8 cellular contexts compared by ENCODE assay signal in genomic region chr15:74136584-74137543, GRCh38. TPM values are rescaled to one million over a fixed set of nuclear protein-coding genes. Genes with fewer than 3 reads are reported as not detected.
DNase-seq lines count a peak whose midpoint lies in the region; ATAC-seq, FAIRE-seq and TF ChIP-seq lines count a peak whose summit lies in the region.
"Had no signal": no experiment of that assay in that cellular context is flagged by ENCODE, and none has a peak within 500 bp of the region (broad histone marks: within the 10 kb centered on the region; RNA-seq: fewer than 3 reads in every experiment).

No MANE protein-coding gene starts in this region.

- H3K27ac ChIP-seq in spleen: peak overlapping the region in 5 of 8 donors; percentile 73 to 81 (median 77)

- peaks cover 8 to 58% (median 39%) of the 10 kb centered on the region in 6 donors for H3K4me1 ChIP-seq in spleen

- peak; percentile 18 for FAIRE-seq in GM18507 (lab: Jason Lieb, UNC)
- FAIRE-seq: TTC549 had no signal

- DNase-seq in GM18507 (ENCODE audit: extremely low spot score, insufficient read length, low read depth) (no peak), left ventricle myocardium superior (peak; percentile 45), spleen (peak; percentile 74), activated gamma-delta T cell (lab: John Stamatoyannopoulos, UW) (no peak)

- ATAC-seq in SK-N-SH treated with all-trans-retinoic acid at 6 μM for 48 hours (peak; percentile 2; the same call in 2 of the 3 replicates), left ventricle myocardium superior (peak; percentile 23), GM19023 (IDR thresholded peaks at IDR 0.05; ENCODE audit: unreplicated experiment) (no peak)
- no peak for ATAC-seq in activated CD4-positive, CD25-positive, alpha-beta regulatory T cell treated with anti-CD3 and anti-CD28 coated beads, Interleukin-2, amount 50 U/mL, for 24 hours

- H3K4me3 ChIP-seq in spleen: peak overlapping the region; percentile 7 to 67 (median 32)

- H3K27me3 ChIP-seq in spleen (replicated peaks in 1 of 7): peaks cover 4 to 74% (median 59%) of the 10 kb centered on the region in 7 donors

- TF ChIP-seq POLR2A in spleen (IDR thresholded peaks at IDR 0.05): no peak

- WGBS in spleen, 5 donors: 7 to 10% (median 8%) methylated on average over 33 to 40 of the region's 40 CpGs

- H3K9me3 ChIP-seq in spleen: peaks cover 0 to 16% (median 0%) of the 10 kb centered on the region in 8 donors

- no peak for TF ChIP-seq CTCF in spleen (IDR thresholded peaks at IDR 0.05 in 8 of 11, conservative IDR thresholded peaks at IDR 0.05 in 3 of 11)

- H3K36me3 ChIP-seq in spleen: no peaks in the 10 kb centered on the region

- intact Hi-C loops in left ventricle myocardium superior (cut with micrococcal nuclease): no loop called here
- intact Hi-C loops in spleen (cut with DNase I; ENCODE audit: low total_unique reads): no loop called here

TF ChIP-seq in SK-N-SH treated with all-trans-retinoic acid at 6 μM for 48 hours, 23 proteins besides CTCF, POLR2A, EP300 and RAD21:
- TF ChIP-seq CSRNP3 (CRISPR knock-in tag; IDR thresholded peaks at IDR 0.05): no peak
- no peak for TF ChIP-seq ZFP30 (CRISPR knock-in tag; IDR thresholded peaks at IDR 0.05)
- TF ChIP-seq ISL1 (CRISPR knock-in tag; IDR thresholded peaks at IDR 0.05): no peak
- TF ChIP-seq ARNTL (CRISPR knock-in tag; IDR thresholded peaks at IDR 0.05; ENCODE audit: borderline replicate concordance, low read depth): no peak
- TF ChIP-seq PATZ1 (CRISPR knock-in tag; IDR thresholded peaks at IDR 0.05; ENCODE audit: borderline replicate concordance): no peak
- TF ChIP-seq ZNF565 (CRISPR knock-in tag; conservative IDR thresholded peaks at IDR 0.05; ENCODE audit: low read depth): no peak
- TF ChIP-seq ZNF70 (CRISPR knock-in tag; IDR thresholded peaks at IDR 0.05): no peak
- TF ChIP-seq ESRRG (CRISPR knock-in tag; IDR thresholded peaks at IDR 0.05): no peak
- no peak for TF ChIP-seq PPARA (CRISPR knock-in tag; IDR thresholded peaks at IDR 0.05; ENCODE audit: borderline replicate concordance)
TF ChIP-seq in SK-N-SH treated with all-trans-retinoic acid at 6 μM for 48 hours: peak in this region for 0.

RNA-seq across cellular contexts. Expression of gene ISLR2, which starts 6.5 kb away (rescaled TPM):
- total RNA-seq in left ventricle myocardium superior: 2.2 TPM
- 1 to 10 TPM in 5 of 7 donors, under 1 TPM in 2; 0.51 to 3.0 (median 1.7) TPM for total RNA-seq in spleen
- polyA plus RNA-seq in spleen: 1 to 10 TPM in 1 of 3 donors, under 1 TPM in 2; 0.20 to 1.3 (median 0.27) TPM

RNA-seq across cellular contexts. Expression of gene ISLR, which starts 36.6 kb away (rescaled TPM):
- total RNA-seq in left ventricle myocardium superior: 11.1 TPM
- total RNA-seq in spleen: 10 to 100 TPM; 13.4 to 69.4 (median 34.2) TPM
- 10 to 100 TPM; 14.4 to 24.2 (median 21.4) TPM for polyA plus RNA-seq in spleen

RNA-seq across cellular contexts. Expression of gene GOLGA6A, which starts 54.5 kb away (rescaled TPM):
- total RNA-seq in left ventricle myocardium superior (not detected), spleen (under 1 TPM in 2 of 7 donors, not detected in 5; 0.35 to 0.61 TPM)
- under 1 TPM in 1 of 3 donors, not detected in 2; 0.03 TPM for polyA plus RNA-seq in spleen

Comparison
In these comparisons a context has a peak if more than half of its experiments do, and no peak if none do; other contexts are left out.
1. DNase-seq: peak in left ventricle myocardium superior (single experiment) and spleen (single experiment); none in GM18507 (single experiment) and activated gamma-delta T cell (single experiment).
2. ATAC-seq: peak in SK-N-SH treated with all-trans-retinoic acid at 6 μM for 48 hours (single experiment) and left ventricle myocardium superior (single experiment); none in GM19023 (single experiment) and activated CD4-positive, CD25-positive, alpha-beta regulatory T cell treated with anti-CD3 and anti-CD28 coated beads, Interleukin-2, amount 50 U/mL, for 24 hours (0 of 2).